ENCODE assay signal across 22 cellular contexts in genomic region chr10:28097633-28098032, GRCh38.
DNase-seq lines count a peak whose midpoint lies in the region; ATAC-seq and TF ChIP-seq lines count a peak whose summit lies in the region.
"Had no signal": no experiment of that assay in that cellular context is flagged by ENCODE, and none has a peak within 500 bp of the region (broad histone marks: within the 10 kb centered on the region; RNA-seq: fewer than 3 reads in every experiment).

No MANE protein-coding gene starts in this region.

- no peaks in the 10 kb centered on the region for H3K9me3 Mint-ChIP-seq in HFFc6
- no peaks in the 10 kb centered on the region for H3K9me3 Mint-ChIP-seq in endothelial cell (ENCODE audit: unreplicated experiment)
- H3K9me3 Mint-ChIP-seq in progenitor cell of endocrine pancreas (ENCODE audit: low read depth), result no peaks in the 10 kb centered on the region
- H3K9me3 Mint-ChIP-seq: CD14-positive monocyte; CD8-positive, alpha-beta memory T cell had no signal

- H3K27ac ChIP-seq in C4-2B, result no peak overlapping the region
- H3K27ac ChIP-seq in left lung, result no peak overlapping the region
- H3K27ac ChIP-seq: PC-9 had no signal

- no peaks in the 10 kb centered on the region for H3K36me3 ChIP-seq in left lung
- H3K36me3 ChIP-seq: MG63 had no signal

- no peaks in the 10 kb centered on the region for H3K27me3 Mint-ChIP-seq in HFFc6 (ENCODE audit: insufficient read depth)
- no peaks in the 10 kb centered on the region for H3K27me3 Mint-ChIP-seq in endothelial cell (ENCODE audit: unreplicated experiment)
- H3K27me3 Mint-ChIP-seq in progenitor cell of endocrine pancreas, result no peaks in the 10 kb centered on the region
- H3K27me3 Mint-ChIP-seq: B cell; CD8-positive, alpha-beta memory T cell had no signal

- H3K9me3 ChIP-seq in left lung, result no peaks in the 10 kb centered on the region
- H3K9me3 ChIP-seq: MG63 had no signal

- intact Hi-C loops in left lung (cut with DNase I), result no loop called here
- intact Hi-C loops in Right ventricle myocardium superior (cut with DNase I), result no loop called here

- H3K36me3 Mint-ChIP-seq in HFFc6 (ENCODE audit: low read depth), result no peaks in the 10 kb centered on the region
- H3K36me3 Mint-ChIP-seq in endothelial cell (ENCODE audit: low read depth, unreplicated experiment), result no peaks in the 10 kb centered on the region
- H3K36me3 Mint-ChIP-seq in progenitor cell of endocrine pancreas (ENCODE audit: insufficient read depth), result no peaks in the 10 kb centered on the region

- H3K4me1 Mint-ChIP-seq in HFFc6 (ENCODE audit: low read depth), result peaks cover 31% of the 10 kb centered on the region
- no peaks in the 10 kb centered on the region for H3K4me1 Mint-ChIP-seq in endothelial cell (ENCODE audit: unreplicated experiment)
- H3K4me1 Mint-ChIP-seq in progenitor cell of endocrine pancreas (ENCODE audit: low read depth), result no peaks in the 10 kb centered on the region
- H3K4me1 Mint-ChIP-seq: B cell; CD14-positive monocyte; CD8-positive, alpha-beta memory T cell had no signal

- TF ChIP-seq CTCF in C4-2B (conservative IDR thresholded peaks at IDR 0.05), result peak; percentile 27
- TF ChIP-seq CTCF in HFFc6 (IDR thresholded peaks at IDR 0.05), result peak; percentile 53
- TF ChIP-seq CTCF in endothelial cell (IDR thresholded peaks at IDR 0.05; ENCODE audit: unreplicated experiment), result peak; percentile 47
- peak; percentile 21 for TF ChIP-seq CTCF in progenitor cell of endocrine pancreas (IDR thresholded peaks at IDR 0.05; ENCODE audit: unreplicated experiment)
- TF ChIP-seq CTCF in left lung (IDR thresholded peaks at IDR 0.05), result no peak

- DNase-seq in HFFc6, result no peak
- DNase-seq in endothelial cell (ENCODE audit: low spot score), result no peak
- no peak for DNase-seq in progenitor cell of endocrine pancreas (ENCODE audit: low spot score, unreplicated experiment)
- DNase-seq in activated CD8-positive, alpha-beta memory T cell treated with anti-CD3 and anti-CD28 coated beads, Interleukin-2, amount 50 U/mL, for 48 hours, result no peak
- DNase-seq in left lung, result no peak
- no peak for DNase-seq in Right ventricle myocardium superior
- DNase-seq: Calu3; CD8-positive, alpha-beta memory T cell; DND-41; KBM-7; MG63; NCI-H1105 treated with DMSO at 0.1 percent for 48 hours; NCI-H146; NCI-H1930; NCI-H526 treated with DMSO at 0.1 percent for 48 hours; PC-9; RPMI8226; SHP77; SW 1271 had no signal

- H3K4me3 Mint-ChIP-seq in HFFc6 (no peak overlapping the region), endothelial cell (ENCODE audit: unreplicated experiment) (no peak overlapping the region), progenitor cell of endocrine pancreas (ENCODE audit: low read depth) (no peak overlapping the region)
- H3K4me3 Mint-ChIP-seq: B cell; CD14-positive monocyte; CD8-positive, alpha-beta memory T cell had no signal

- H3K4me1 ChIP-seq in left lung, result no peaks in the 10 kb centered on the region

- no peak overlapping the region for H3K4me3 ChIP-seq in left lung
- H3K4me3 ChIP-seq: MG63, PC-9 had no signal

- H3K27ac Mint-ChIP-seq in HFFc6 (no peak overlapping the region), endothelial cell (ENCODE audit: unreplicated experiment) (no peak overlapping the region), progenitor cell of endocrine pancreas (no peak overlapping the region)
- H3K27ac Mint-ChIP-seq: B cell; CD8-positive, alpha-beta memory T cell had no signal

- ATAC-seq in left lung (no peak), Right ventricle myocardium superior (ENCODE audit: poor library complexity) (no peak)

- no peaks in the 10 kb centered on the region for H3K27me3 ChIP-seq in left lung
- H3K27me3 ChIP-seq: MG63 had no signal

Comparison
In these comparisons a context has a peak if more than half of its experiments do, and no peak if none do; other contexts are left out.
1. CTCF ChIP-seq: peak in C4-2B (single experiment), HFFc6 (single experiment), endothelial cell (single experiment) and progenitor cell of endocrine pancreas (single experiment); none in left lung (0 of 2).